In the genomic region with DNA sequence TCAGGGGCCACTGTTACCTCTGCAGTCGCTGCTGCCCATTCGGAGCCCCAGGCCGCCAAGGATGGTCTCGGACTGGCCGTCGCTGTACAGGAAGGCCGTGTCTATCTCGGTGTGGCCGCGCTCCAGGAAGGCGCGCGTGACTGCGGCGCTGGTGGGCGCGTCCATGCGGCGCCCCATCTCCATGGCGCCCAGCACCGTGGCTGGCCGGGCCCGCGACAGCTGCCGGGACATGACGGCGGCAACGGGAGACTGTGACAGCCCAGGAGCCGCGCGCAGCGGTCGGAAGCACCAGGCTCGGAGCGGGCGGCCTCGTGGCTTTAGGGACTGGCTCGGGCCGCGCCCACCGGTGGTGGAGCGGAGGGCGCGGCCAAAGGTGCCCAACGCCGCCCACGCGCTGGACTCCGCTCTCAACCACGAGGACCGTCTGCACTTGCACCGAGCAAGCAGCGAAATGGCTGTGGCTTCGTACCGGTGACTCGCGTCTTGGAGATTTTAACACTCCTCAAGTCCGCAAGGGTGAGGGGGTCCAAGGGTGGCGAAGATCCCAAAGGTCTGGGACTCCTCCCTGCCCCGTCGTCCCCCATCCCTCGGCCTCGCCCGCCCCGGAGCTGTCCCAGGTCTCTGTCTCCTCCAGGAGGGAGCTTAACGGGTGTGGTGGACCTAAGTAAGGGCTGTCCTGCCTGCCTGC, we compare ENCODE assay signal across 1 cellular context.
TF ChIP-seq lines count a peak whose summit lies in the region.

No MANE protein-coding gene starts in this region.

TF ChIP-seq in liver, 16 proteins besides CTCF, POLR2A, EP300 and RAD21:
- TF ChIP-seq, protein P1, sequence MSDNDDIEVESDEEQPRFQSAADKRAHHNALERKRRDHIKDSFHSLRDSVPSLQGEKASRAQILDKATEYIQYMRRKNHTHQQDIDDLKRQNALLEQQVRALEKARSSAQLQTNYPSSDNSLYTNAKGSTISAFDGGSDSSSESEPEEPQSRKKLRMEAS (IDR thresholded peaks at IDR 0.05): peak; percentile 41
- TF ChIP-seq HNF4G (IDR thresholded peaks at IDR 0.05): peak; percentile 13
- TF ChIP-seq SP1 (IDR thresholded peaks at IDR 0.05): peak; percentile 14
- peak; percentile 24 to 54 for TF ChIP-seq HNF4A (conservative IDR thresholded peaks at IDR 0.05)
- TF ChIP-seq, protein P2, sequence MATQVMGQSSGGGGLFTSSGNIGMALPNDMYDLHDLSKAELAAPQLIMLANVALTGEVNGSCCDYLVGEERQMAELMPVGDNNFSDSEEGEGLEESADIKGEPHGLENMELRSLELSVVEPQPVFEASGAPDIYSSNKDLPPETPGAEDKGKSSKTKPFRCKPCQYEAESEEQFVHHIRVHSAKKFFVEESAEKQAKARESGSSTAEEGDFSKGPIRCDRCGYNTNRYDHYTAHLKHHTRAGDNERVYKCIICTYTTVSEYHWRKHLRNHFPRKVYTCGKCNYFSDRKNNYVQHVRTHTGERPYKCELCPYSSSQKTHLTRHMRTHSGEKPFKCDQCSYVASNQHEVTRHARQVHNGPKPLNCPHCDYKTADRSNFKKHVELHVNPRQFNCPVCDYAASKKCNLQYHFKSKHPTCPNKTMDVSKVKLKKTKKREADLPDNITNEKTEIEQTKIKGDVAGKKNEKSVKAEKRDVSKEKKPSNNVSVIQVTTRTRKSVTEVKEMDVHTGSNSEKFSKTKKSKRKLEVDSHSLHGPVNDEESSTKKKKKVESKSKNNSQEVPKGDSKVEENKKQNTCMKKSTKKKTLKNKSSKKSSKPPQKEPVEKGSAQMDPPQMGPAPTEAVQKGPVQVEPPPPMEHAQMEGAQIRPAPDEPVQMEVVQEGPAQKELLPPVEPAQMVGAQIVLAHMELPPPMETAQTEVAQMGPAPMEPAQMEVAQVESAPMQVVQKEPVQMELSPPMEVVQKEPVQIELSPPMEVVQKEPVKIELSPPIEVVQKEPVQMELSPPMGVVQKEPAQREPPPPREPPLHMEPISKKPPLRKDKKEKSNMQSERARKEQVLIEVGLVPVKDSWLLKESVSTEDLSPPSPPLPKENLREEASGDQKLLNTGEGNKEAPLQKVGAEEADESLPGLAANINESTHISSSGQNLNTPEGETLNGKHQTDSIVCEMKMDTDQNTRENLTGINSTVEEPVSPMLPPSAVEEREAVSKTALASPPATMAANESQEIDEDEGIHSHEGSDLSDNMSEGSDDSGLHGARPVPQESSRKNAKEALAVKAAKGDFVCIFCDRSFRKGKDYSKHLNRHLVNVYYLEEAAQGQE (IDR thresholded peaks at IDR 0.05): peak; percentile 3
- peak; percentile 96 to 97 for TF ChIP-seq EGR1 (IDR thresholded peaks at IDR 0.05; ENCODE audit: low read depth in 2 of 2)
- peak; percentile 29 for TF ChIP-seq YY1 (IDR thresholded peaks at IDR 0.05)
